Comparison of ENCODE assay signal across 1 cellular context in genomic region chr3:183159319-183159718, GRCh38.
TF ChIP-seq lines count a peak whose summit lies in the region.

No MANE protein-coding gene starts in this region.

TF ChIP-seq in GM23338, 12 proteins besides CTCF, POLR2A, EP300 and RAD21 (continued from another document):
- no peak for TF ChIP-seq ZNF462 (CRISPR knock-in tag; IDR thresholded peaks at IDR 0.05)
- TF ChIP-seq EZH2phosphoT487 (IDR thresholded peaks at IDR 0.05; ENCODE audit: unreplicated experiment): no peak
- TF ChIP-seq CREB1 (CRISPR knock-in tag; IDR thresholded peaks at IDR 0.05; ENCODE audit: low read depth): no peak
- no peak for TF ChIP-seq ZNF331 (CRISPR knock-in tag; IDR thresholded peaks at IDR 0.05; ENCODE audit: low read depth)
TF ChIP-seq in GM23338: peak in this region for 0.
